ENCODE assay signal across 9 cellular contexts in the genomic region with DNA sequence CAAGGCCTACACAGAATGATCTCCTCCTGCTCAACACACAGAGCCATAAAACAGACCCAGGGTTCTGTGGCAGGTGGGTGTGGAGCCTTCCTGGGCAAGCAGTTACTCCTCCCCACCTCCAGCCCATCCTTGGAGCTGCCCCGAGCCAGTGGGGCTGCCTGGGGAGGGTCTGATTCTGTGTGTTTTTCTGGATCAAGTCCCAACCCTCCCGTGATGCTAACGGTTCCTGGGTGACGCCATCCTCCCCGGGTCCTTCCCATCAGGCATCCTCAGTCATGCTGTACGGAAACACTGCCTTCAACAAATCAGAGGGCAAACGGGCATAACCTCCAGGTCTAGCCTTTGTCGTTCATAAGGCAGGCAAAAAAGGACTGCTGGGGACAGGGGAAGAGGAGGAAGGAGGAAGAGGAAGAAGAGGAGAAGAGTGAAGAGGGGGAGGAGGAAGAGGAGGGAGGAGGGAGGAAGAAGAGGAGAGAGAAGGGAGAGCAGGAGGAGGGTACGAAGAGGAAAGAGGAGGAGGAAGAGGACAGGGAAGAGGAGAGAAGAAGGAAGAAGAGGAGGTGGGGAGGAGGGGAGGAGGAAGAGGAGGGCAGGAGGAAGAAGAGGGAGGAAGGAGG.
DNase-seq lines count a peak whose midpoint lies in the region; ATAC-seq and TF ChIP-seq lines count a peak whose summit lies in the region.
"Had no signal": no experiment of that assay in that cellular context is flagged by ENCODE, and none has a peak within 500 bp of the region (broad histone marks: within the 10 kb centered on the region; RNA-seq: fewer than 3 reads in every experiment).

No MANE protein-coding gene starts in this region.

- H3K36me3 ChIP-seq in left lung (no peaks in the 10 kb centered on the region), suprapubic skin (no peaks in the 10 kb centered on the region)

- H3K4me3 ChIP-seq in left lung (no peak overlapping the region), suprapubic skin (no peak overlapping the region)

- no peak for TF ChIP-seq CTCF in activated B cell treated with CpG ODN at 0.5 μM for 24 hours (IDR thresholded peaks at IDR 0.05)
- TF ChIP-seq CTCF in left lung (IDR thresholded peaks at IDR 0.05) = no peak
- TF ChIP-seq CTCF in suprapubic skin (IDR thresholded peaks at IDR 0.05) = no peak

- H3K27me3 ChIP-seq in left lung = no peaks in the 10 kb centered on the region
- H3K27me3 ChIP-seq in suprapubic skin = no peaks in the 10 kb centered on the region

- CTCF ChIA-PET in activated naive CD4-positive, alpha-beta T cell treated with anti-CD3 and anti-CD28 coated beads for 36 hours (lab: Charles Lee) = interaction anchor here (0.5 to 2.1 kb wide), 12 partner anchors 10 to 284 kb away, joined by 3 to 11 read pairs (median 3); no protein-coding TSS in a partner anchor
- CTCF ChIA-PET in activated B cell treated with CpG ODN at 0.5 μM for 24 hours (lab: Charles Lee) = interaction anchor here (0.6 to 2.6 kb wide), 5 partner anchors 11 to 33 kb away, joined by 3 to 15 read pairs (median 5); no protein-coding TSS in a partner anchor

- ATAC-seq in activated B cell treated with CpG ODN at 0.5 μM for 24 hours (ENCODE audit: low read depth) (no peak), left lung (no peak), GM21390 (IDR thresholded peaks at IDR 0.05; ENCODE audit: unreplicated experiment) (no peak)

- H3K27me3 Mint-ChIP-seq in activated naive CD4-positive, alpha-beta T cell treated with anti-CD3 and anti-CD28 coated beads for 36 hours (ENCODE audit: low read depth) = no peaks in the 10 kb centered on the region
- H3K27me3 Mint-ChIP-seq in activated B cell treated with CpG ODN at 0.5 μM for 24 hours = no peaks in the 10 kb centered on the region

- POLR2A ChIA-PET in activated B cell treated with CpG ODN at 0.5 μM for 24 hours (lab: Charles Lee) = interaction anchor here (0.9 to 18.4 kb wide), 13 partner anchors 9 to 285 kb away, joined by 3 to 451 read pairs (median 6); a partner anchor contains a TSS

- intact Hi-C loops in activated naive CD4-positive, alpha-beta T cell treated with anti-CD3 and anti-CD28 coated beads for 36 hours (cut with micrococcal nuclease) = no loop called here
- intact Hi-C loops in activated B cell treated with CpG ODN at 0.5 μM for 24 hours (cut with micrococcal nuclease) (no loop called here), left lung (cut with DNase I) (no loop called here)

- H3K27ac Mint-ChIP-seq in activated naive CD4-positive, alpha-beta T cell treated with anti-CD3 and anti-CD28 coated beads for 36 hours = peak overlapping the region; percentile 93
- H3K27ac Mint-ChIP-seq in activated B cell treated with CpG ODN at 0.5 μM for 24 hours = no peak overlapping the region

- no peaks in the 10 kb centered on the region for H3K9me3 Mint-ChIP-seq in activated naive CD4-positive, alpha-beta T cell treated with anti-CD3 and anti-CD28 coated beads for 36 hours
- H3K9me3 Mint-ChIP-seq in activated B cell treated with CpG ODN at 0.5 μM for 24 hours = no peaks in the 10 kb centered on the region

- H3K27ac ChIP-seq in left lung (peak overlapping the region; percentile 53 to 69), suprapubic skin (peak overlapping the region; percentile 88)
- H3K27ac ChIP-seq: C4-2B had no signal

- DNase-seq in activated naive CD4-positive, alpha-beta T cell treated with anti-CD3 and anti-CD28 coated beads for 36 hours = no peak
- no peak for DNase-seq in activated naive CD4-positive, alpha-beta T cell treated with anti-CD3 and anti-CD28 coated beads, Interleukin-2, amount 50 U/mL, for 16 hours
- DNase-seq in activated B cell treated with CpG ODN at 0.5 μM for 24 hours (no peak), left lung (no peak), suprapubic skin (ENCODE audit: low spot score in 2 of 2) (no peak), iPS-NIHi11 (ENCODE audit: low spot score) (no peak), GOT3 (lab: John Stamatoyannopoulos, UW) (no peak)

- peak overlapping the region; percentile 73 for H3K4me3 Mint-ChIP-seq in activated naive CD4-positive, alpha-beta T cell treated with anti-CD3 and anti-CD28 coated beads for 36 hours
- peak overlapping the region; percentile 85 for H3K4me3 Mint-ChIP-seq in activated B cell treated with CpG ODN at 0.5 μM for 24 hours

- H3K9me3 ChIP-seq in left lung (no peaks in the 10 kb centered on the region), suprapubic skin (no peaks in the 10 kb centered on the region)

- peaks cover 17 to 82% of the 10 kb centered on the region in 2 donors for H3K4me1 ChIP-seq in left lung
- peaks cover 68% of the 10 kb centered on the region for H3K4me1 ChIP-seq in suprapubic skin

- no peak for TF ChIP-seq EP300 in suprapubic skin (IDR thresholded peaks at IDR 0.05)

- no peak for TF ChIP-seq POLR2A in suprapubic skin (IDR thresholded peaks at IDR 0.05)

- no peaks in the 10 kb centered on the region for H3K36me3 Mint-ChIP-seq in activated naive CD4-positive, alpha-beta T cell treated with anti-CD3 and anti-CD28 coated beads for 36 hours (ENCODE audit: low read depth)
- peaks cover 33% of the 10 kb centered on the region for H3K36me3 Mint-ChIP-seq in activated B cell treated with CpG ODN at 0.5 μM for 24 hours (ENCODE audit: low read depth)

- peaks cover 60% of the 10 kb centered on the region for H3K4me1 Mint-ChIP-seq in activated naive CD4-positive, alpha-beta T cell treated with anti-CD3 and anti-CD28 coated beads for 36 hours (ENCODE audit: low read depth)
- H3K4me1 Mint-ChIP-seq in activated B cell treated with CpG ODN at 0.5 μM for 24 hours = peaks cover 21% of the 10 kb centered on the region

- 62% methylated on average over 9 of the region's 9 CpGs for WGBS in suprapubic skin
